9 cellular contexts compared by ENCODE assay signal in the genomic region with DNA sequence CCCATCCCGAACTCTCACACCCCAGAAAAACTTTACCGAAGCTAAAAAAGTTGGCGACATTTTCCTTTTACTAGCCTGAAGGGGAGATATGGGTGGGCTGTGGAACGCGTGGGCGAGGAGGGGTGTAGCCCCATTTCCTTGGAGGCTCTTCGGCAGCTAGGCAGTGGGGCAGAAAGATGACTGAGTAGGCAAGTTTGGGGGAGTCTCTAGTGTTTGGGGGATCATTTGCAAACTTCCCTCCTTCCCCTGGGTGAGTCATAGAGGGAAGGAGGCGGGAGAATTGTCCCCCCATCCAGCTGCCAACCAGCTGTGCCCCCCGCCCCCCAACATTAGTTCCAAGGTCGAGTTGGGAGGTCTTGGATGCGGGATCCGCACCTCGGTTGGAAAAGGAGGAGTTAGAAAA. TPM values are rescaled to one million over a fixed set of nuclear protein-coding genes. Genes with fewer than 3 reads are reported as not detected.
DNase-seq lines count a peak whose midpoint lies in the region; ATAC-seq, FAIRE-seq and TF ChIP-seq lines count a peak whose summit lies in the region.
"Had no signal": no experiment of that assay in that cellular context is flagged by ENCODE, and none has a peak within 500 bp of the region (broad histone marks: within the 10 kb centered on the region; RNA-seq: fewer than 3 reads in every experiment).

No MANE protein-coding gene starts in this region.

- DNase-seq in GM10266 (ENCODE audit: extremely low spot score) = peak; percentile 57
- peak; percentile 80 for DNase-seq in RKO (ENCODE audit: low spot score)
- DNase-seq in pancreas = no peak
- no peak for DNase-seq in hippocampal formation (lab: John Stamatoyannopoulos, UW)
- no peak for DNase-seq in AG08395 (ENCODE audit: low spot score)

- no peaks in the 10 kb centered on the region for H3K27me3 ChIP-seq in esophagus (ENCODE audit: control insufficient read depth in 1 of 2, insufficient read depth in 2 of 2, low read length in 2 of 2)
- no peaks in the 10 kb centered on the region for H3K27me3 ChIP-seq in pancreas

- intact Hi-C loops in pancreas (cut with DNase I) = no loop called here

- H3K4me3 ChIP-seq in esophagus (ENCODE audit: low read depth in 1 of 2, low read length in 2 of 2) (peak overlapping the region; percentile 44 to 50), pancreas (peak overlapping the region; percentile 19 to 70 (median 34))

- TF ChIP-seq CTCF in GM10266 (IDR thresholded peaks at IDR 0.05; ENCODE audit: control insufficient read depth, insufficient read depth, low read depth, missing control alignments) = no peak
- TF ChIP-seq CTCF in pancreas (IDR thresholded peaks at IDR 0.05) = no peak

- H3K4me1 ChIP-seq in esophagus (ENCODE audit: control insufficient read depth in 2 of 2, insufficient read depth in 2 of 2, low read length in 1 of 2) = peaks cover 0 to 6% of the 10 kb centered on the region in 2 donors
- H3K4me1 ChIP-seq in pancreas = peaks cover 0 to 12% (median 10%) of the 10 kb centered on the region in 3 donors

- WGBS in esophagus, 2 donors = 0% methylated on average over 13 of the region's 13 CpGs
- WGBS in pancreas, 2 donors = 0 to 1% methylated on average over 13 of the region's 13 CpGs

- H3K27ac ChIP-seq in esophagus (ENCODE audit: low read depth in 2 of 2, low read length in 1 of 2) = peak overlapping the region in 1 of 2 donors; percentile 78
- H3K27ac ChIP-seq in pancreas = peak overlapping the region in 1 of 4 donors; percentile 85

- H3K36me3 ChIP-seq in esophagus (ENCODE audit: control insufficient read depth in 2 of 2, insufficient read depth in 2 of 2, low read length in 1 of 2) = no peaks in the 10 kb centered on the region
- no peaks in the 10 kb centered on the region for H3K36me3 ChIP-seq in pancreas

- FAIRE-seq in pancreas (lab: Jason Lieb, UNC) = no peak

- ATAC-seq in pancreas (no peak), HG03135 (IDR thresholded peaks at IDR 0.05; ENCODE audit: unreplicated experiment) (no peak), HG02970 (IDR thresholded peaks at IDR 0.05; ENCODE audit: low FRiP score, unreplicated experiment) (no peak)

- H3K9me3 ChIP-seq in esophagus (ENCODE audit: control insufficient read depth in 2 of 2, insufficient read depth in 1 of 2, low read depth in 1 of 2, low read length in 1 of 2) = no peaks in the 10 kb centered on the region
- H3K9me3 ChIP-seq in pancreas = no peaks in the 10 kb centered on the region

RNA-seq across cellular contexts. Expression of a gene that starts 2.3 kb away (rescaled TPM):
- polyA plus RNA-seq in esophagus = under 1 TPM; 0.16 to 0.28 TPM
- total RNA-seq in pancreas = 1 to 10 TPM in 1 of 6 donors, under 1 TPM in 3, not detected in 2; 0.06 to 2.2 (median 0.79) TPM
- under 1 TPM; 0.19 TPM for polyA plus RNA-seq in pancreas

RNA-seq across cellular contexts. Expression of a gene that starts 6.8 kb away (rescaled TPM):
- under 1 TPM in 1 of 2 donors, not detected in 1; 0.01 TPM for polyA plus RNA-seq in esophagus
- total RNA-seq in pancreas = 10 to 100 TPM in 1 of 6 donors, under 1 TPM in 1, not detected in 4; 0.24 to 17.8 TPM
- polyA plus RNA-seq in pancreas = under 1 TPM in 1 of 2 donors, not detected in 1; 0.05 TPM
- total RNA-seq: T-helper 2 cell treated with Interferon-gamma antibody and Interleukin-4, amounts not matched to agents 100 ng/mL and 5 ng/mL, for 36 hours had no signal

RNA-seq across cellular contexts. Expression of a gene that starts 17.8 kb away (rescaled TPM):
- polyA plus RNA-seq in esophagus (1 to 10 TPM; 4.3 to 9.2 TPM), pancreas (1 to 10 TPM; 6.2 to 6.5 TPM)
- 10 to 100 TPM in 1 of 6 donors, 1 to 10 TPM in 3, under 1 TPM in 2; 0.39 to 11.7 (median 3.6) TPM for total RNA-seq in pancreas

RNA-seq across cellular contexts. Expression of a gene that starts 26.0 kb away (rescaled TPM):
- polyA plus RNA-seq in esophagus (100 to 1,000 TPM in 1 of 2 donors, 10 to 100 TPM in 1; 74.4 to 106 TPM), pancreas (10 to 100 TPM; 87.5 to 90.6 TPM)
- 100 to 1,000 TPM in 1 of 6 donors, 10 to 100 TPM in 5; 33.4 to 210 (median 80.7) TPM for total RNA-seq in pancreas

RNA-seq across cellular contexts. Expression of a gene that starts 27.3 kb away (rescaled TPM):
- polyA plus RNA-seq in esophagus (under 1 TPM in 1 of 2 donors, not detected in 1; 0.01 TPM), pancreas (not detected)
- total RNA-seq in pancreas = under 1 TPM in 2 of 6 donors, not detected in 4; 0.09 TPM
- total RNA-seq: T-helper 2 cell treated with Interferon-gamma antibody and Interleukin-4, amounts not matched to agents 100 ng/mL and 5 ng/mL, for 36 hours had no signal

Comparison
In these comparisons a context has a peak if more than half of its experiments do, and no peak if none do; other contexts are left out.
1. DNase-seq: peak in GM10266 (single experiment) and RKO (single experiment); none in pancreas (0 of 6), hippocampal formation (0 of 2) and AG08395 (single experiment).